In genomic region chr2:111946294-111947114, GRCh38 we compare ENCODE assay signal across 9 cellular contexts. TPM values are rescaled to one million over a fixed set of nuclear protein-coding genes. Genes with fewer than 3 reads are reported as not detected.
DNase-seq lines count a peak whose midpoint lies in the region; FAIRE-seq lines count a peak whose summit lies in the region.
"Had no signal": no experiment of that assay in that cellular context is flagged by ENCODE, and none has a peak within 500 bp of the region (broad histone marks: within the 10 kb centered on the region; RNA-seq: fewer than 3 reads in every experiment).

No MANE protein-coding gene starts in this region.

- no peak overlapping the region for H3K27ac ChIP-seq in neuronal stem cell (replicated peaks; ENCODE audit: low read length)

- H4K91ac ChIP-seq in neuronal stem cell (ENCODE audit: low read depth, low read length, poor library complexity), result no peak overlapping the region

- no peak overlapping the region for H3K23ac ChIP-seq in neuronal stem cell (ENCODE audit: low read depth, low read length, poor library complexity)

- no peaks in the 10 kb centered on the region for H3K79me1 ChIP-seq in neuronal stem cell (ENCODE audit: low read depth, low read length)

- H3K18ac ChIP-seq in neuronal stem cell (ENCODE audit: low read length), result no peak overlapping the region

- no peaks in the 10 kb centered on the region for H3K9me3 ChIP-seq in MG63
- no peaks in the 10 kb centered on the region for H3K9me3 ChIP-seq in neuronal stem cell (replicated peaks in 1 of 2; ENCODE audit: control insufficient read depth in 2 of 2, insufficient read depth in 1 of 2, low read depth in 1 of 2, low read length in 2 of 2)

- peaks cover 8% of the 10 kb centered on the region; the same call in 1 of the 2 replicates for H3K27me3 ChIP-seq in MG63
- H3K27me3 ChIP-seq in neuronal stem cell (ENCODE audit: control insufficient read depth in 3 of 3, insufficient read depth in 3 of 3, low read depth in 1 of 3, low read length in 3 of 3), result no peaks in the 10 kb centered on the region

- DNase-seq in ACHN (peak; percentile 36), MG63 (peak; percentile 77), T47D (ENCODE audit: low read depth in 1 of 2, low spot score in 1 of 2) (peak; percentile 13 to 92), left kidney (ENCODE audit: low read depth, low spot score) (peak; percentile 34), urothelium cell line (ENCODE audit: low spot score) (peak; percentile 64), neuronal stem cell (ENCODE audit: low spot score) (no peak), OCI-M2 (lab: John Stamatoyannopoulos, UW; ENCODE audit: unreplicated experiment) (no peak)
- no peak for DNase-seq in activated CD4-positive, alpha-beta T cell treated with anti-CD3 and anti-CD28 coated beads, Interleukin-2, amount 50 U/mL, for 1 hour

- no peak overlapping the region for H3K4ac ChIP-seq in neuronal stem cell (ENCODE audit: low read length)

- no peak overlapping the region for H2BK5ac ChIP-seq in neuronal stem cell (ENCODE audit: low read length)

- H3K14ac ChIP-seq in neuronal stem cell (ENCODE audit: low read length), result no peak overlapping the region

- H3K9ac ChIP-seq in neuronal stem cell (ENCODE audit: low read depth, low read length, poor library complexity), result no peak overlapping the region

- H2BK120ac ChIP-seq in neuronal stem cell (ENCODE audit: low read depth, low read length), result no peak overlapping the region

- peaks cover 0 to 7% of the 10 kb centered on the region in 2 donors for H3K4me1 ChIP-seq in neuronal stem cell (ENCODE audit: control insufficient read depth in 2 of 2, insufficient read depth in 1 of 2, low read depth in 1 of 2, low read length in 2 of 2)

- H3K4me3 ChIP-seq in MG63 (no peak overlapping the region), neuronal stem cell (ENCODE audit: low read length in 2 of 2) (no peak overlapping the region)

- no peak overlapping the region for H3K4me2 ChIP-seq in neuronal stem cell (ENCODE audit: insufficient read depth, low read length, poor library complexity, severe bottlenecking)

- H4K8ac ChIP-seq in neuronal stem cell (ENCODE audit: low read depth, low read length), result no peak overlapping the region

- no peaks in the 10 kb centered on the region for H3K36me3 ChIP-seq in MG63
- peaks cover 0 to 9% of the 10 kb centered on the region in 2 donors for H3K36me3 ChIP-seq in neuronal stem cell (replicated peaks in 1 of 2; ENCODE audit: control insufficient read depth in 2 of 2, insufficient read depth in 2 of 2, low read length in 2 of 2)

- H2AK5ac ChIP-seq in neuronal stem cell (ENCODE audit: low read depth, low read length), result no peak overlapping the region

- no CpG with 5 or more reads among the region's 9 CpGs for WGBS in neuronal stem cell (ENCODE audit: extremely low coverage in 2 of 2, insufficient read length in 2 of 2, insufficient replicate concordance in 1 of 2), 2 donors

- FAIRE-seq in urothelium cell line (lab: Jason Lieb, UNC), result no peak
- FAIRE-seq: G401.6 had no signal

- in situ Hi-C loops in ACHN (cut with HindIII; ENCODE audit: low pct_ligation_motif_present, low pct_unique_long_range_greater_than_20kb, low sequenced_read_pairs) (no loop called here), T47D (cut with HindIII; ENCODE audit: low pct_unique_long_range_greater_than_20kb, low sequenced_read_pairs) (no loop called here)

- no peak overlapping the region for H2AFZ ChIP-seq in neuronal stem cell (ENCODE audit: low read length)

- H2BK12ac ChIP-seq in neuronal stem cell (ENCODE audit: low read length), result no peak overlapping the region

- H2BK15ac ChIP-seq in neuronal stem cell (ENCODE audit: low read length), result no peak overlapping the region

RNA-seq across cellular contexts. Expression of gene MERTK, which starts 48.1 kb away (rescaled TPM):
- 0.23 TPM in 1 of 2 replicates, not detected in the other for total RNA-seq in MG63 (2014; rRNA removed; shearing (Covaris generic); ENCODE audit: low replicate concordance)
- polyA plus RNA-seq in neuronal stem cell (2013, experiment 1 of 2), result 2.8 TPM
- 2.9 TPM for polyA plus RNA-seq in neuronal stem cell (2013, experiment 2 of 2)

Comparison
In these comparisons a context has a peak if more than half of its experiments do, and no peak if none do; other contexts are left out.
1. DNase-seq: peak in ACHN (single experiment), MG63 (single experiment), T47D (2 of 2), left kidney (single experiment) and urothelium cell line (single experiment); none in neuronal stem cell (single experiment), OCI-M2 (single experiment) and activated CD4-positive, alpha-beta T cell treated with anti-CD3 and anti-CD28 coated beads, Interleukin-2, amount 50 U/mL, for 1 hour (single experiment).